ENCODE assay signal across 8 cellular contexts in genomic region chr1:15950302-15950701, GRCh38. TPM values are rescaled to one million over a fixed set of nuclear protein-coding genes. Genes with fewer than 3 reads are reported as not detected.
DNase-seq lines count a peak whose midpoint lies in the region; ATAC-seq and TF ChIP-seq lines count a peak whose summit lies in the region.

No MANE protein-coding gene starts in this region.

- no peak overlapping the region for H4K8ac ChIP-seq in neuronal stem cell (ENCODE audit: low read depth, low read length)

- H3K23ac ChIP-seq in neuronal stem cell (ENCODE audit: low read depth, low read length, poor library complexity): no peak overlapping the region

- TF ChIP-seq CTCF in body of pancreas (IDR thresholded peaks at IDR 0.05) (no peak), upper lobe of left lung (IDR thresholded peaks at IDR 0.05) (no peak), PC-3 (conservative IDR thresholded peaks at IDR 0.05; ENCODE audit: low read depth, low read length) (no peak)

- no peak overlapping the region for H2BK12ac ChIP-seq in neuronal stem cell (ENCODE audit: low read length)

- H3K4ac ChIP-seq in neuronal stem cell (ENCODE audit: low read length): no peak overlapping the region

- H4K20me1 ChIP-seq in PC-3 (ENCODE audit: low read length): no peaks in the 10 kb centered on the region

- POLR2A ChIA-PET in PC-3 (lab: Charles Lee; ENCODE audit: unreplicated experiment): no interaction called here

- H3K9ac ChIP-seq in neuronal stem cell (ENCODE audit: low read depth, low read length, poor library complexity): peak overlapping the region; percentile 22
- no peak overlapping the region for H3K9ac ChIP-seq in PC-3 (ENCODE audit: low read length)

- no peak overlapping the region for H2AK5ac ChIP-seq in neuronal stem cell (ENCODE audit: low read depth, low read length)

- ATAC-seq in body of pancreas: no peak
- no peak for ATAC-seq in upper lobe of left lung (ENCODE audit: low FRiP score in 2 of 2)
- ATAC-seq in PC-3: no peak

- no peak overlapping the region for H2BK5ac ChIP-seq in neuronal stem cell (ENCODE audit: low read length)

- H3K79me2 ChIP-seq in PC-3 (ENCODE audit: low read length): peaks cover 59% of the 10 kb centered on the region

- H3K9me2 ChIP-seq in PC-3 (replicated peaks; ENCODE audit: low read length): no peaks in the 10 kb centered on the region

- no peaks in the 10 kb centered on the region for H3K9me3 ChIP-seq in body of pancreas
- no peaks in the 10 kb centered on the region for H3K9me3 ChIP-seq in neuronal stem cell (replicated peaks in 1 of 2; ENCODE audit: control insufficient read depth in 2 of 2, insufficient read depth in 1 of 2, low read depth in 1 of 2, low read length in 2 of 2)
- no peaks in the 10 kb centered on the region for H3K9me3 ChIP-seq in upper lobe of left lung
- H3K9me3 ChIP-seq in PC-3 (ENCODE audit: low read length): no peaks in the 10 kb centered on the region

- H4K91ac ChIP-seq in neuronal stem cell (ENCODE audit: low read depth, low read length, poor library complexity): no peak overlapping the region

- no peak overlapping the region for H2BK120ac ChIP-seq in neuronal stem cell (ENCODE audit: low read depth, low read length)

- WGBS in body of pancreas, 2 donors: 82 to 100% methylated on average over 1 to 4 of the region's 4 CpGs
- WGBS in neuronal stem cell (ENCODE audit: extremely low coverage in 2 of 2, insufficient read length in 2 of 2, insufficient replicate concordance in 1 of 2), 2 donors: no CpG with 5 or more reads among the region's 4 CpGs
- WGBS in upper lobe of left lung, 2 donors: 71 to 78% methylated on average over 3 to 4 of the region's 4 CpGs

- intact Hi-C loops in body of pancreas (cut with DNase I) (no loop called here), PC-3 (cut with micrococcal nuclease) (no loop called here)

- peak; percentile 38 for DNase-seq in activated gamma-delta T cell treated with anti-CD3 and anti-CD28 coated beads, Interleukin-2, amount 50 U/mL, for 16 hours (ENCODE audit: low read depth)
- no peak for DNase-seq in activated gamma-delta T cell (lab: John Stamatoyannopoulos, UW)
- DNase-seq in body of pancreas: no peak
- no peak for DNase-seq in neuronal stem cell (ENCODE audit: low spot score)
- DNase-seq in upper lobe of left lung: no peak
- DNase-seq in HuH-7.5 (ENCODE audit: low spot score): no peak
- no peak for DNase-seq in NAMALWA (ENCODE audit: low spot score)
- no peak for DNase-seq in PC-3

- peak overlapping the region; percentile 49 for H3K18ac ChIP-seq in neuronal stem cell (ENCODE audit: low read length)

- H3K14ac ChIP-seq in neuronal stem cell (ENCODE audit: low read length): no peak overlapping the region

- no peak overlapping the region for H3K4me3 ChIP-seq in body of pancreas
- H3K4me3 ChIP-seq in neuronal stem cell (ENCODE audit: low read length in 2 of 2): peak overlapping the region in 1 of 2 donors; percentile 2
- no peak overlapping the region for H3K4me3 ChIP-seq in upper lobe of left lung
- H3K4me3 ChIP-seq in PC-3 (ENCODE audit: low read length): no peak overlapping the region

- no peak for TF ChIP-seq EP300 in upper lobe of left lung (IDR thresholded peaks at IDR 0.05)

- H3F3A ChIP-seq in PC-3 (ENCODE audit: low read length, unreplicated experiment): no peaks in the 10 kb centered on the region

- BruUV-seq in PC-3 (replicated peaks; lab: Mats Ljungman, UMichigan): no TSS peak

- H2BK15ac ChIP-seq in neuronal stem cell (ENCODE audit: low read length): no peak overlapping the region

- peaks cover 0 to 8% of the 10 kb centered on the region in 2 donors for H3K36me3 ChIP-seq in body of pancreas (replicated peaks in 1 of 2; ENCODE audit: insufficient read depth in 1 of 2, low read depth in 2 of 2)
- peaks cover 17 to 68% of the 10 kb centered on the region in 2 donors for H3K36me3 ChIP-seq in neuronal stem cell (replicated peaks in 1 of 2; ENCODE audit: control insufficient read depth in 2 of 2, insufficient read depth in 2 of 2, low read length in 2 of 2)
- H3K36me3 ChIP-seq in upper lobe of left lung: peaks cover 10 to 30% (median 29%) of the 10 kb centered on the region in 4 donors
- peaks cover 4% of the 10 kb centered on the region; the same call in 1 of the 2 replicates for H3K36me3 ChIP-seq in PC-3 (ENCODE audit: low read depth, low read length)

- no peak overlapping the region for H3K4me2 ChIP-seq in neuronal stem cell (ENCODE audit: insufficient read depth, low read length, poor library complexity, severe bottlenecking)
- no peak overlapping the region for H3K4me2 ChIP-seq in PC-3 (ENCODE audit: low read length)

- H2AFZ ChIP-seq in neuronal stem cell (ENCODE audit: low read length): no peak overlapping the region
- H2AFZ ChIP-seq in PC-3 (ENCODE audit: low read length): no peak overlapping the region

- H3K27ac ChIP-seq in body of pancreas: peak overlapping the region; percentile 63 to 82 (median 78)
- H3K27ac ChIP-seq in neuronal stem cell (replicated peaks; ENCODE audit: low read length): no peak overlapping the region
- H3K27ac ChIP-seq in upper lobe of left lung: peak overlapping the region; percentile 86 to 90 (median 88)
- H3K27ac ChIP-seq in PC-3 (ENCODE audit: low read length): no peak overlapping the region

- CTCF ChIA-PET in PC-3 (lab: Charles Lee): no interaction called here

- H3K4me1 ChIP-seq in body of pancreas (peaks cover 35% of the 10 kb centered on the region), neuronal stem cell (ENCODE audit: control insufficient read depth in 2 of 2, insufficient read depth in 1 of 2, low read depth in 1 of 2, low read length in 2 of 2) (peaks cover 9 to 33% of the 10 kb centered on the region in 2 donors), upper lobe of left lung (peaks cover 70 to 76% (median 73%) of the 10 kb centered on the region in 4 donors), PC-3 (ENCODE audit: insufficient read depth, low read length) (peaks cover 35% of the 10 kb centered on the region)

- TF ChIP-seq POLR2A in body of pancreas (IDR thresholded peaks at IDR 0.05) (no peak), upper lobe of left lung (IDR thresholded peaks at IDR 0.05) (no peak)

- H3K27me3 ChIP-seq in body of pancreas: no peaks in the 10 kb centered on the region
- H3K27me3 ChIP-seq in neuronal stem cell (ENCODE audit: control insufficient read depth in 3 of 3, insufficient read depth in 3 of 3, low read depth in 1 of 3, low read length in 3 of 3): no peaks in the 10 kb centered on the region
- no peaks in the 10 kb centered on the region for H3K27me3 ChIP-seq in upper lobe of left lung
- no peaks in the 10 kb centered on the region for H3K27me3 ChIP-seq in PC-3 (ENCODE audit: low read length)

- H3K79me1 ChIP-seq in neuronal stem cell (ENCODE audit: low read depth, low read length): peaks cover 10% of the 10 kb centered on the region

RNA-seq across cellular contexts. Expression of gene ZBTB17, which starts 25.6 kb away (rescaled TPM):
- total RNA-seq in body of pancreas (10 to 100 TPM; 28.8 to 73.2 TPM), upper lobe of left lung (10 to 100 TPM; 34.1 to 94.2 (median 42.9) TPM), PC-3 (2014; rRNA removed) (44.2 and 55.2 TPM in 2 replicates)
- polyA plus RNA-seq in neuronal stem cell (2013, experiment 1 of 2): 26.5 TPM
- 28.4 TPM for polyA plus RNA-seq in neuronal stem cell (2013, experiment 2 of 2)

RNA-seq across cellular contexts. Expression of gene SRARP, which starts 53.7 kb away (rescaled TPM):
- total RNA-seq in body of pancreas (not detected), upper lobe of left lung (under 1 TPM in 2 of 6 donors, not detected in 4; 0.07 to 0.67 TPM), PC-3 (2014; rRNA removed) (not detected in 2 replicates)
- polyA plus RNA-seq in neuronal stem cell (2013, experiment 1 of 2): not detected
- polyA plus RNA-seq in neuronal stem cell (2013, experiment 2 of 2): not detected

Comparison
In these comparisons a context has a peak if more than half of its experiments do, and no peak if none do; other contexts are left out.
1. H3K27ac ChIP-seq: peak in body of pancreas (4 of 4) and upper lobe of left lung (4 of 4); none in neuronal stem cell (single experiment) and PC-3 (single experiment).